In genomic region chr10:98376485-98376884, GRCh38 we compare ENCODE assay signal across 17 cellular contexts. TPM values are rescaled to one million over a fixed set of nuclear protein-coding genes. Genes with fewer than 3 reads are reported as not detected.
DNase-seq lines count a peak whose midpoint lies in the region; ATAC-seq and TF ChIP-seq lines count a peak whose summit lies in the region.
"Had no signal": no experiment of that assay in that cellular context is flagged by ENCODE, and none has a peak within 500 bp of the region (broad histone marks: within the 10 kb centered on the region; RNA-seq: fewer than 3 reads in every experiment).

No MANE protein-coding gene starts in this region.

- H3K27me3 ChIP-seq in PC-3 (ENCODE audit: low read length), result no peaks in the 10 kb centered on the region
- H3K27me3 ChIP-seq in tibial nerve, result no peaks in the 10 kb centered on the region
- H3K27me3 ChIP-seq in HAP-1 (ENCODE audit: low read depth), result no peaks in the 10 kb centered on the region
- H3K27me3 ChIP-seq: dorsolateral prefrontal cortex had no signal

- WGBS in tibial nerve, 2 donors, result 20 to 78% methylated on average over 1 of the region's 1 CpG

- BruUV-seq in PC-3 (replicated peaks; lab: Mats Ljungman, UMichigan), result no TSS peak

- H3K9me3 ChIP-seq in PC-3 (ENCODE audit: low read length) (no peaks in the 10 kb centered on the region), tibial nerve (peaks cover 0 to 6% (median 0%) of the 10 kb centered on the region in 4 donors), HAP-1 (no peaks in the 10 kb centered on the region)
- H3K9me3 ChIP-seq: prostate gland had no signal

- TF ChIP-seq CTCF in AG09319 (IDR thresholded peaks at IDR 0.05; ENCODE audit: low read depth, low read length) (no peak), HFF-Myc (IDR thresholded peaks at IDR 0.05; ENCODE audit: low read depth, low read length, missing control alignments) (no peak), PC-3 (conservative IDR thresholded peaks at IDR 0.05; ENCODE audit: low read depth, low read length) (no peak), tibial nerve (IDR thresholded peaks at IDR 0.05) (no peak)

- no peak overlapping the region for H3K27ac ChIP-seq in PC-3 (ENCODE audit: low read length)
- no peak overlapping the region for H3K27ac ChIP-seq in tibial nerve
- H3K27ac ChIP-seq: KMS-11, left ventricle myocardium inferior, prostate gland had no signal

- POLR2A ChIA-PET in PC-3 (lab: Charles Lee; ENCODE audit: unreplicated experiment), result no interaction called here

- TF ChIP-seq POLR2A in tibial nerve (IDR thresholded peaks at IDR 0.05), result no peak

- no peaks in the 10 kb centered on the region for H3K9me2 ChIP-seq in PC-3 (replicated peaks; ENCODE audit: low read length)

- no peak for ATAC-seq in PC-3
- no peak for ATAC-seq in HG03439 (IDR thresholded peaks at IDR 0.05; ENCODE audit: unreplicated experiment)

- peak; percentile 16 for DNase-seq in AG09319 (ENCODE audit: extremely low read depth, low read depth)
- DNase-seq in HFF-Myc (ENCODE audit: extremely low read depth, low read depth), result peak; percentile 19
- peak; percentile 19 for DNase-seq in PC-3
- peak; percentile 38 for DNase-seq in iPS-NIHi11 (ENCODE audit: low spot score)
- DNase-seq in Kasumi-1 (lab: John Stamatoyannopoulos, UW), result no peak
- no peak for DNase-seq in tibial nerve (ENCODE audit: low spot score in 2 of 2)
- no peak for DNase-seq in HAP-1 (ENCODE audit: low spot score in 2 of 2)
- DNase-seq: activated CD4-positive, CD25-positive, alpha-beta regulatory T cell treated with anti-CD3 and anti-CD28 coated beads, Interleukin-2, amount 50 U/mL, for 72 hours; activated naive CD4-positive, alpha-beta T cell treated with Interleukin-2 at 50 U/mL for 16 hours; dorsolateral prefrontal cortex; hypothalamus; left ventricle myocardium inferior; NCI-H187; SIG-M5 had no signal

- intact Hi-C loops in PC-3 (cut with micrococcal nuclease), result no loop called here

- TF ChIP-seq EP300 in tibial nerve (IDR thresholded peaks at IDR 0.05), result no peak

- peaks cover 7% of the 10 kb centered on the region for H3F3A ChIP-seq in PC-3 (ENCODE audit: low read length, unreplicated experiment)

- H3K9ac ChIP-seq in PC-3 (ENCODE audit: low read length), result no peak overlapping the region
- H3K9ac ChIP-seq: KMS-11 had no signal

- peaks cover 30% of the 10 kb centered on the region for H3K4me1 ChIP-seq in PC-3 (ENCODE audit: insufficient read depth, low read length)
- peaks cover 0 to 1% (median 0%) of the 10 kb centered on the region in 4 donors for H3K4me1 ChIP-seq in tibial nerve
- H3K4me1 ChIP-seq in HAP-1, result no peaks in the 10 kb centered on the region
- H3K4me1 ChIP-seq: prostate gland had no signal

- H3K79me2 ChIP-seq in PC-3 (ENCODE audit: low read length), result no peaks in the 10 kb centered on the region

- H3K36me3 ChIP-seq in PC-3 (ENCODE audit: low read depth, low read length) (no peaks in the 10 kb centered on the region), tibial nerve (peaks cover 0 to 44% (median 4%) of the 10 kb centered on the region in 3 donors), HAP-1 (replicated peaks) (no peaks in the 10 kb centered on the region)
- H3K36me3 ChIP-seq: prostate gland had no signal

- in situ Hi-C loops in HAP-1 (cut with MboI; ENCODE audit: low sequenced_read_pairs), result no loop called here

- no peak overlapping the region for H2AFZ ChIP-seq in PC-3 (ENCODE audit: low read length)

- H3K4me3 ChIP-seq in HFF-Myc (replicated peaks; ENCODE audit: low read depth, low read length) (no peak overlapping the region), PC-3 (ENCODE audit: low read length) (no peak overlapping the region), tibial nerve (no peak overlapping the region), HAP-1 (no peak overlapping the region)
- H3K4me3 ChIP-seq: dorsolateral prefrontal cortex, left ventricle myocardium inferior, prostate gland had no signal

- CTCF ChIA-PET in PC-3 (lab: Charles Lee), result no interaction called here

- H4K20me1 ChIP-seq in PC-3 (ENCODE audit: low read length), result no peaks in the 10 kb centered on the region

- no peak overlapping the region for H3K4me2 ChIP-seq in PC-3 (ENCODE audit: low read length)
- H3K4me2 ChIP-seq: KMS-11 had no signal

RNA-seq across cellular contexts. Expression of gene PYROXD2, which starts 38.5 kb away (rescaled TPM):
- total RNA-seq in PC-3 (2014; rRNA removed) (3.1 and 9.4 TPM in 2 replicates), tibial nerve (10 to 100 TPM; 14.2 to 27.0 (median 20.8) TPM)

Comparison
In these comparisons a context has a peak if more than half of its experiments do, and no peak if none do; other contexts are left out.
1. DNase-seq: peak in AG09319 (single experiment), HFF-Myc (single experiment), PC-3 (single experiment) and iPS-NIHi11 (single experiment); none in Kasumi-1 (0 of 2), tibial nerve (0 of 2) and HAP-1 (0 of 2).